ENCODE assay signal across 2 cellular contexts in the genomic region with DNA sequence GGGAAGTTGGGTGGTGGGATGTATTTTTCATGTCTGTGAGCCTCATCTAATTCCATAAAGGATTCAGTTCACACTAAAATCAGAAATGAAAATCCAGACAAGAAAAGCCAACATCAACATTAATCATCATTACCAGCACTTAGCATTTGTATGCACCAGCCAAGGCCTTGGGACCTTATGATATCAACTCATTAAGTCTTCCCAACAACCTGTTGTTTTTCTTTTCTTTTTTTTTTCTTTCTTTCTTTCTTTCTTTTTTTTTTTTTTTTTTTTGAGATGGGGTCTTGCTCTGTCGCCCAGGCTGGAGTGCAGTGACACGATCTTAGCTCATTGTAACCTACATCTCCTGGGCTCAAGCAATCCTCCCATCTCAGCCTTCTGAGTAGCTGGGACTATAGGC.
TF ChIP-seq lines count a peak whose summit lies in the region.

No MANE protein-coding gene starts in this region.

TF ChIP-seq in K562, 482 proteins besides CTCF, POLR2A, EP300 and RAD21:
- TF ChIP-seq ZNF121 (CRISPR knock-in tag; conservative IDR thresholded peaks at IDR 0.05) = peak; percentile 45

TF ChIP-seq in HepG2, 621 proteins besides CTCF, POLR2A, EP300 and RAD21:
- TF ChIP-seq RBFOX2 (IDR thresholded peaks at IDR 0.05; ENCODE audit: low read depth, low read length) = 0 out of 2 replicates have a peak, but pooled peaks have one; percentile 43
